23 cellular contexts compared by ENCODE assay signal in genomic region chr2:53985646-53986045, GRCh38. TPM values are rescaled to one million over a fixed set of nuclear protein-coding genes. Genes with fewer than 3 reads are reported as not detected.
DNase-seq lines count a peak whose midpoint lies in the region; ATAC-seq and TF ChIP-seq lines count a peak whose summit lies in the region.
"Had no signal": no experiment of that assay in that cellular context is flagged by ENCODE, and none has a peak within 500 bp of the region (broad histone marks: within the 10 kb centered on the region; RNA-seq: fewer than 3 reads in every experiment).

No MANE protein-coding gene starts in this region.

- no peaks in the 10 kb centered on the region for H3K27me3 Mint-ChIP-seq in CD4-positive, alpha-beta memory T cell
- H3K27me3 Mint-ChIP-seq in T-helper 17 cell, result no peaks in the 10 kb centered on the region
- H3K27me3 Mint-ChIP-seq in activated T-cell treated with anti-CD3 and anti-CD28 coated beads, Interleukin-2, amount 50 U/mL, for 24 hours, result no peaks in the 10 kb centered on the region
- H3K27me3 Mint-ChIP-seq: CD4-positive, CD25-positive, alpha-beta regulatory T cell had no signal

- H3K4me1 Mint-ChIP-seq in CD4-positive, alpha-beta memory T cell, result peaks cover 15 to 23% (median 18%) of the 10 kb centered on the region in 4 donors
- H3K4me1 Mint-ChIP-seq in T-helper 17 cell, result peaks cover 13% of the 10 kb centered on the region
- peaks cover 31% of the 10 kb centered on the region for H3K4me1 Mint-ChIP-seq in activated T-cell treated with anti-CD3 and anti-CD28 coated beads, Interleukin-2, amount 50 U/mL, for 24 hours (ENCODE audit: low read depth)
- H3K4me1 Mint-ChIP-seq: H9 had no signal

- no peak overlapping the region for H3K27ac ChIP-seq in CD4-positive, alpha-beta memory T cell (ENCODE audit: low read depth, low read length)
- peak overlapping the region; percentile 41 to 82 (median 59) for H3K27ac ChIP-seq in gastrocnemius medialis
- H3K27ac ChIP-seq: BLaER1, PC-9, SJSA1 had no signal

- CTCF ChIA-PET in CD4-positive, alpha-beta memory T cell (lab: Charles Lee; ENCODE audit: partially characterized antibody), result no interaction called here

- peaks cover 9 to 19% of the 10 kb centered on the region in 2 donors for H3K36me3 Mint-ChIP-seq in CD4-positive, alpha-beta memory T cell
- peaks cover 7% of the 10 kb centered on the region for H3K36me3 Mint-ChIP-seq in T-helper 17 cell (ENCODE audit: low read depth)
- H3K36me3 Mint-ChIP-seq in activated T-cell treated with anti-CD3 and anti-CD28 coated beads, Interleukin-2, amount 50 U/mL, for 24 hours (ENCODE audit: low read depth), result peaks cover 5% of the 10 kb centered on the region

- no peak for DNase-seq in CD4-positive, alpha-beta memory T cell
- no peak for DNase-seq in T-helper 17 cell
- peak; percentile 76 for DNase-seq in left kidney (ENCODE audit: low read depth, low spot score)
- no peak for DNase-seq in gastrocnemius medialis
- DNase-seq in NCI-H748 (lab: John Stamatoyannopoulos, UW; ENCODE audit: unreplicated experiment), result no peak
- DNase-seq in NCI-H2081 treated with DMSO at 0.1 percent for 48 hours (lab: John Stamatoyannopoulos, UW), result no peak
- DNase-seq in activated T-cell treated with anti-CD3 and anti-CD28 coated beads, Interleukin-2, amount 50 U/mL, for 24 hours, result no peak
- DNase-seq: CD4-positive, CD25-positive, alpha-beta regulatory T cell; DMS79 treated with DMSO at 0.1 percent for 48 hours; GF-D8; H9; Kasumi-1; NCI-H1092 treated with DMSO at 0.1 percent for 48 hours; NCI-H1436; NCI-H187 treated with DMSO at 0.1 percent for 48 hours; NCI-H2107; NCI-H524; PC-9 had no signal

- in situ Hi-C loops in gastrocnemius medialis (cut with MboI; ENCODE audit: low sequenced_read_pairs in 4 of 4), result no loop called here

- H3K9me3 Mint-ChIP-seq in CD4-positive, alpha-beta memory T cell, result peaks cover 0 to 2% (median 0%) of the 10 kb centered on the region in 8 donors
- no peaks in the 10 kb centered on the region for H3K9me3 Mint-ChIP-seq in activated T-cell treated with anti-CD3 and anti-CD28 coated beads, Interleukin-2, amount 50 U/mL, for 24 hours
- H3K9me3 Mint-ChIP-seq: H9 had no signal

- no peaks in the 10 kb centered on the region for H3K9me3 ChIP-seq in CD4-positive, alpha-beta memory T cell (ENCODE audit: control insufficient read depth in 1 of 2, low read length in 2 of 2)
- H3K9me3 ChIP-seq in T-helper 17 cell (ENCODE audit: control insufficient read depth, low read length, poor library complexity, severe bottlenecking) (no peaks in the 10 kb centered on the region), gastrocnemius medialis (no peaks in the 10 kb centered on the region)

- H3K27me3 ChIP-seq in CD4-positive, alpha-beta memory T cell (ENCODE audit: insufficient read depth, low read length), result no peaks in the 10 kb centered on the region
- no peaks in the 10 kb centered on the region for H3K27me3 ChIP-seq in gastrocnemius medialis
- H3K27me3 ChIP-seq: BLaER1, SJSA1 had no signal

- TF ChIP-seq POLR2A in gastrocnemius medialis (IDR thresholded peaks at IDR 0.05), result no peak

- ATAC-seq in T-helper 17 cell, result no peak
- ATAC-seq in gastrocnemius medialis, result no peak
- no peak for ATAC-seq in GM19452 (IDR thresholded peaks at IDR 0.05; ENCODE audit: unreplicated experiment)
- ATAC-seq: K562, Right ventricle myocardium inferior had no signal

- POLR2A ChIA-PET in CD4-positive, alpha-beta memory T cell (lab: Charles Lee; ENCODE audit: partially characterized antibody), result interaction anchor here (1.1 to 1.2 kb wide), 2 partner anchors 15 to 16 kb away, joined by 3 to 5 read pairs; partner anchors contain the start of gene PSME4

- no peaks in the 10 kb centered on the region for H3K36me3 ChIP-seq in CD4-positive, alpha-beta memory T cell (ENCODE audit: insufficient read depth, low read length)
- H3K36me3 ChIP-seq in gastrocnemius medialis, result peaks cover 0 to 5% of the 10 kb centered on the region in 2 donors

- intact Hi-C loops in CD4-positive, alpha-beta memory T cell (cut with micrococcal nuclease), result no loop called here
- intact Hi-C loops in gastrocnemius medialis (cut with DNase I; ENCODE audit: low total_unique reads), result no loop called here

- H3K4me3 ChIP-seq in CD4-positive, alpha-beta memory T cell (ENCODE audit: low read length in 2 of 2), result no peak overlapping the region
- H3K4me3 ChIP-seq in gastrocnemius medialis, result no peak overlapping the region
- H3K4me3 ChIP-seq: BLaER1, K562, PC-9, SJSA1 had no signal

- no peak overlapping the region for H3K4me3 Mint-ChIP-seq in CD4-positive, alpha-beta memory T cell
- H3K4me3 Mint-ChIP-seq in T-helper 17 cell, result no peak overlapping the region
- H3K4me3 Mint-ChIP-seq in activated T-cell treated with anti-CD3 and anti-CD28 coated beads, Interleukin-2, amount 50 U/mL, for 24 hours, result no peak overlapping the region
- H3K4me3 Mint-ChIP-seq: H9 had no signal

- peaks cover 11% of the 10 kb centered on the region for H3K4me1 ChIP-seq in CD4-positive, alpha-beta memory T cell (ENCODE audit: insufficient read depth, low read length)
- H3K4me1 ChIP-seq in gastrocnemius medialis, result peaks cover 39 to 43% of the 10 kb centered on the region in 2 donors
- H3K4me1 ChIP-seq: SJSA1 had no signal

- peak overlapping the region in 4 of 7 donors; percentile 6 to 74 (median 50) for H3K27ac Mint-ChIP-seq in CD4-positive, alpha-beta memory T cell
- H3K27ac Mint-ChIP-seq in T-helper 17 cell, result peak overlapping the region; percentile 62
- no peak overlapping the region for H3K27ac Mint-ChIP-seq in activated T-cell treated with anti-CD3 and anti-CD28 coated beads, Interleukin-2, amount 50 U/mL, for 24 hours

- TF ChIP-seq CTCF in gastrocnemius medialis (IDR thresholded peaks at IDR 0.05 in 4 of 5, conservative IDR thresholded peaks at IDR 0.05 in 1 of 5), result no peak

RNA-seq across cellular contexts. Expression of gene PSME4, which starts 14.9 kb away (rescaled TPM):
- total RNA-seq in CD4-positive, alpha-beta memory T cell, result 10 to 100 TPM; 41.7 to 49.9 TPM
- polyA plus RNA-seq in CD4-positive, alpha-beta memory T cell, result 1 to 10 TPM; 2.3 to 8.3 TPM
- total RNA-seq in T-helper 17 cell (10 to 100 TPM; 64.5 to 80.4 TPM), gastrocnemius medialis (100 to 1,000 TPM; 144 to 247 (median 162) TPM)
